ENCODE assay signal across 1 cellular context in the genomic region with DNA sequence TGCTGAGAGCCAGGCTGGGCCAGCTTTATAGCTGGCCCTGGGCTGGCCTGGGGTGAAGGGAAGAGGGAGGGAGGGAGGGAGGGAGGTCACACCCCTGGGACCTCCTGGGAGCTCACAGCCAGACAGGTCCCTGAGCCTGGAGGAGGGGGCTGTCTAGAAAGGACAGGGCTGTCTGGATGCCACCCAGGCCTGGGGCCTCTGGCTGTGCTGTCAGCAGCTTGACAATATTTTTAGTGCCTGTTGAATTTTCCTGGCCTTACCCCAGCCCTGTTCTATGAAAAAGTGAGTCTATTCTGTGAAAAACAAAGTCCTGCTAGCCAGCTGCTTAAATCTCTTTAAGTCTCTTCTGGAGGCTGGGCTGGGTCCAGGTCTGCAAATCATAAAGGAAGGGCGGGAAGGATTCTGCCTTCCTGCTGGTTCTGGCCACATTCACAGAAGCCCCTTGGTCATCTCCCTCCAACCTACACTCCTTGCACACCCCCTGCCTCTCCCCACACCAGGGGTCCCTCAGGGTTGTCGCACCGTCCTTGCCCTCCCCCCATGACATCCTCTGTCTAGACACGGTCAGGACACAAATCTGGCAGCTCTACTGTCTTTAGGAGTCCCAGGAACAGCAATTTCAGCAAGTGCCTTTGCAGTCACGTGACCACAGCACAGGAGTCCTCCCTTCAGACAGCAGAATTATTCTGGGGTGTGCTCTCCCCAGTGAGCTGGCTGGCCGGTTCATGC.
TF ChIP-seq lines count a peak whose summit lies in the region.

A gene with protein sequence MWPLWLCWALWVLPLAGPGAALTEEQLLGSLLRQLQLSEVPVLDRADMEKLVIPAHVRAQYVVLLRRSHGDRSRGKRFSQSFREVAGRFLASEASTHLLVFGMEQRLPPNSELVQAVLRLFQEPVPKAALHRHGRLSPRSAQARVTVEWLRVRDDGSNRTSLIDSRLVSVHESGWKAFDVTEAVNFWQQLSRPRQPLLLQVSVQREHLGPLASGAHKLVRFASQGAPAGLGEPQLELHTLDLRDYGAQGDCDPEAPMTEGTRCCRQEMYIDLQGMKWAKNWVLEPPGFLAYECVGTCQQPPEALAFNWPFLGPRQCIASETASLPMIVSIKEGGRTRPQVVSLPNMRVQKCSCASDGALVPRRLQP (minus strand): TSS at position 1 of the 729 bp plus-strand sequence. CDS start 80 bp downstream, outside the sequence.

TF ChIP-seq in WTC11, 78 proteins besides CTCF, POLR2A, EP300 and RAD21 (continued from another document):
- no peak for TF ChIP-seq AR (CRISPR knock-in tag; IDR thresholded peaks at IDR 0.05)
- TF ChIP-seq E2F5 (CRISPR knock-in tag; IDR thresholded peaks at IDR 0.05): no peak
- TF ChIP-seq, protein P1, sequence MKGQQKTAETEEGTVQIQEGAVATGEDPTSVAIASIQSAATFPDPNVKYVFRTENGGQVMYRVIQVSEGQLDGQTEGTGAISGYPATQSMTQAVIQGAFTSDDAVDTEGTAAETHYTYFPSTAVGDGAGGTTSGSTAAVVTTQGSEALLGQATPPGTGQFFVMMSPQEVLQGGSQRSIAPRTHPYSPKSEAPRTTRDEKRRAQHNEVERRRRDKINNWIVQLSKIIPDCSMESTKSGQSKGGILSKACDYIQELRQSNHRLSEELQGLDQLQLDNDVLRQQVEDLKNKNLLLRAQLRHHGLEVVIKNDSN (CRISPR knock-in tag; IDR thresholded peaks at IDR 0.05): peak; percentile 62; the same call in 1 of the 2 replicates
- no peak for TF ChIP-seq ZNF317 (CRISPR knock-in tag; IDR thresholded peaks at IDR 0.05; ENCODE audit: borderline replicate concordance, low read depth)
- TF ChIP-seq PREB (CRISPR knock-in tag; IDR thresholded peaks at IDR 0.05; ENCODE audit: borderline replicate concordance): no peak
- no peak for TF ChIP-seq ZNF121 (CRISPR knock-in tag; IDR thresholded peaks at IDR 0.05)
- TF ChIP-seq FOXJ3 (CRISPR knock-in tag; IDR thresholded peaks at IDR 0.05; ENCODE audit: borderline replicate concordance): no peak
- TF ChIP-seq CREM (CRISPR knock-in tag; IDR thresholded peaks at IDR 0.05): no peak
- TF ChIP-seq, protein P2, sequence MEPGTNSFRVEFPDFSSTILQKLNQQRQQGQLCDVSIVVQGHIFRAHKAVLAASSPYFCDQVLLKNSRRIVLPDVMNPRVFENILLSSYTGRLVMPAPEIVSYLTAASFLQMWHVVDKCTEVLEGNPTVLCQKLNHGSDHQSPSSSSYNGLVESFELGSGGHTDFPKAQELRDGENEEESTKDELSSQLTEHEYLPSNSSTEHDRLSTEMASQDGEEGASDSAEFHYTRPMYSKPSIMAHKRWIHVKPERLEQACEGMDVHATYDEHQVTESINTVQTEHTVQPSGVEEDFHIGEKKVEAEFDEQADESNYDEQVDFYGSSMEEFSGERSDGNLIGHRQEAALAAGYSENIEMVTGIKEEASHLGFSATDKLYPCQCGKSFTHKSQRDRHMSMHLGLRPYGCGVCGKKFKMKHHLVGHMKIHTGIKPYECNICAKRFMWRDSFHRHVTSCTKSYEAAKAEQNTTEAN (CRISPR knock-in tag; IDR thresholded peaks at IDR 0.05): no peak
- TF ChIP-seq, protein P3, sequence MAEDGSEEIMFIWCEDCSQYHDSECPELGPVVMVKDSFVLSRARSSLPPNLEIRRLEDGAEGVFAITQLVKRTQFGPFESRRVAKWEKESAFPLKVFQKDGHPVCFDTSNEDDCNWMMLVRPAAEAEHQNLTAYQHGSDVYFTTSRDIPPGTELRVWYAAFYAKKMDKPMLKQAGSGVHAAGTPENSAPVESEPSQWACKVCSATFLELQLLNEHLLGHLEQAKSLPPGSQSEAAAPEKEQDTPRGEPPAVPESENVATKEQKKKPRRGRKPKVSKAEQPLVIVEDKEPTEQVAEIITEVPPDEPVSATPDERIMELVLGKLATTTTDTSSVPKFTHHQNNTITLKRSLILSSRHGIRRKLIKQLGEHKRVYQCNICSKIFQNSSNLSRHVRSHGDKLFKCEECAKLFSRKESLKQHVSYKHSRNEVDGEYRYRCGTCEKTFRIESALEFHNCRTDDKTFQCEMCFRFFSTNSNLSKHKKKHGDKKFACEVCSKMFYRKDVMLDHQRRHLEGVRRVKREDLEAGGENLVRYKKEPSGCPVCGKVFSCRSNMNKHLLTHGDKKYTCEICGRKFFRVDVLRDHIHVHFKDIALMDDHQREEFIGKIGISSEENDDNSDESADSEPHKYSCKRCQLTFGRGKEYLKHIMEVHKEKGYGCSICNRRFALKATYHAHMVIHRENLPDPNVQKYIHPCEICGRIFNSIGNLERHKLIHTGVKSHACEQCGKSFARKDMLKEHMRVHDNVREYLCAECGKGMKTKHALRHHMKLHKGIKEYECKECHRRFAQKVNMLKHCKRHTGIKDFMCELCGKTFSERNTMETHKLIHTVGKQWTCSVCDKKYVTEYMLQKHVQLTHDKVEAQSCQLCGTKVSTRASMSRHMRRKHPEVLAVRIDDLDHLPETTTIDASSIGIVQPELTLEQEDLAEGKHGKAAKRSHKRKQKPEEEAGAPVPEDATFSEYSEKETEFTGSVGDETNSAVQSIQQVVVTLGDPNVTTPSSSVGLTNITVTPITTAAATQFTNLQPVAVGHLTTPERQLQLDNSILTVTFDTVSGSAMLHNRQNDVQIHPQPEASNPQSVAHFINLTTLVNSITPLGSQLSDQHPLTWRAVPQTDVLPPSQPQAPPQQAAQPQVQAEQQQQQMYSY (CRISPR knock-in tag; IDR thresholded peaks at IDR 0.05): no peak
- TF ChIP-seq KAT7 (CRISPR knock-in tag; IDR thresholded peaks at IDR 0.05; ENCODE audit: borderline replicate concordance): no peak
- no peak for TF ChIP-seq HMGXB4 (CRISPR knock-in tag; IDR thresholded peaks at IDR 0.05)
